ENCODE assay signal across 12 cellular contexts in genomic region chr18:74899554-74899953, GRCh38.
DNase-seq lines count a peak whose midpoint lies in the region; ATAC-seq, FAIRE-seq and TF ChIP-seq lines count a peak whose summit lies in the region.
"Had no signal": no experiment of that assay in that cellular context is flagged by ENCODE, and none has a peak within 500 bp of the region (broad histone marks: within the 10 kb centered on the region; RNA-seq: fewer than 3 reads in every experiment).

No MANE protein-coding gene starts in this region.

- H4K20me1 ChIP-seq in GM23338 (replicated peaks; ENCODE audit: insufficient read depth) (no peaks in the 10 kb centered on the region), H9 (ENCODE audit: control insufficient read depth, insufficient read depth, insufficient read length) (no peaks in the 10 kb centered on the region)

- no peaks in the 10 kb centered on the region for H3K36me3 ChIP-seq in GM23338 (ENCODE audit: insufficient read depth)

- H3K18ac ChIP-seq in H9 (ENCODE audit: insufficient read length, low read depth, low read length), result no peak overlapping the region

- no peak overlapping the region for H4K91ac ChIP-seq in H9 (ENCODE audit: insufficient read length, low read depth, low read length)

- H3K27ac Mint-ChIP-seq in GM23338 (peak overlapping the region; percentile 2; the same call in 1 of the 2 replicates), H9 (no peak overlapping the region; a peak in 1 of 7 replicates)
- no peak overlapping the region for H3K27ac Mint-ChIP-seq in CD4-positive, alpha-beta T cell

- no peaks in the 10 kb centered on the region for H3K9me2 ChIP-seq in GM23338 (ENCODE audit: insufficient read depth)

- H2AFZ ChIP-seq in GM23338 (no peak overlapping the region), H9 (ENCODE audit: low read length) (no peak overlapping the region)

- no peaks in the 10 kb centered on the region for H3K9me3 Mint-ChIP-seq in GM23338
- H3K9me3 Mint-ChIP-seq in CD4-positive, alpha-beta T cell, result no peaks in the 10 kb centered on the region
- no peaks in the 10 kb centered on the region for H3K9me3 Mint-ChIP-seq in H9

- H3K27me3 ChIP-seq in GM23338 (ENCODE audit: insufficient read depth), result no peaks in the 10 kb centered on the region
- H3K27me3 ChIP-seq in CD4-positive, alpha-beta T cell (ENCODE audit: control insufficient read depth, insufficient read depth, low read length), result no peaks in the 10 kb centered on the region
- no peaks in the 10 kb centered on the region for H3K27me3 ChIP-seq in H9 (ENCODE audit: insufficient read depth, low read length)

- no peak overlapping the region for H2BK5ac ChIP-seq in H9 (ENCODE audit: insufficient read length, low read length)

- no peaks in the 10 kb centered on the region for H3K23me2 ChIP-seq in H9 (ENCODE audit: insufficient read length, low read depth, low read length, poor library complexity, severe bottlenecking)

- POLR2A ChIA-PET in A549 (lab: Yijun Ruan, JAX), result no interaction called here
- POLR2A ChIA-PET in CD4-positive, alpha-beta T cell (lab: Charles Lee), result no interaction called here

- H3K4me1 Mint-ChIP-seq in GM23338, result peaks cover 14% of the 10 kb centered on the region
- peaks cover 6% of the 10 kb centered on the region for H3K4me1 Mint-ChIP-seq in CD4-positive, alpha-beta T cell (ENCODE audit: low read depth)
- peaks cover 13 to 14% of the 10 kb centered on the region in 2 experiments for H3K4me1 Mint-ChIP-seq in H9

- TF ChIP-seq RAD21 in A549 (conservative IDR thresholded peaks at IDR 0.05 in 1 of 2, IDR thresholded peaks at IDR 0.05 in 1 of 2), result no peak

- no peak for TF ChIP-seq POLR2A in A549 (IDR thresholded peaks at IDR 0.05; ENCODE audit: low read length)

- H4K5ac ChIP-seq in H9 (ENCODE audit: insufficient read length, low read depth, low read length), result no peak overlapping the region

- CTCF ChIA-PET in A549 (lab: Yijun Ruan, JAX), result no interaction called here
- CTCF ChIA-PET in CD4-positive, alpha-beta T cell (lab: Charles Lee), result no interaction called here

- H4K8ac ChIP-seq in H9 (replicated peaks; ENCODE audit: insufficient read length, low read depth, low read length), result no peak overlapping the region

- H2BK12ac ChIP-seq in H9 (ENCODE audit: insufficient read length, low read depth, low read length), result no peak overlapping the region

- H2BK120ac ChIP-seq in H9 (ENCODE audit: low read depth, low read length, poor library complexity, severe bottlenecking), result no peak overlapping the region

- no peak overlapping the region for H3K4me3 ChIP-seq in A549
- no peak overlapping the region for H3K4me3 ChIP-seq in GM23338
- no peak overlapping the region for H3K4me3 ChIP-seq in fibroblast of the aortic adventitia (ENCODE audit: low read depth, low read length)

- no peaks in the 10 kb centered on the region for H3K36me3 Mint-ChIP-seq in GM23338 (ENCODE audit: low read depth)
- H3K36me3 Mint-ChIP-seq in CD4-positive, alpha-beta T cell (ENCODE audit: low read depth), result peaks cover 21% of the 10 kb centered on the region
- no peaks in the 10 kb centered on the region for H3K36me3 Mint-ChIP-seq in H9 (ENCODE audit: insufficient read depth in 1 of 3, low read depth in 3 of 3)

- no peak overlapping the region for H2BK20ac ChIP-seq in H9 (ENCODE audit: low read depth, low read length, poor library complexity, severe bottlenecking)

- no peak for TF ChIP-seq CTCF in A549 (IDR thresholded peaks at IDR 0.05)
- no peak for TF ChIP-seq CTCF in GM23338 (conservative IDR thresholded peaks at IDR 0.05; ENCODE audit: low read depth in 2 of 2)
- no peak for TF ChIP-seq CTCF in fibroblast of the aortic adventitia (IDR thresholded peaks at IDR 0.05; ENCODE audit: insufficient read depth, low read length)
- no peak for TF ChIP-seq CTCF in CD4-positive, alpha-beta T cell (IDR thresholded peaks at IDR 0.05)
- no peak for TF ChIP-seq CTCF in H9 (conservative IDR thresholded peaks at IDR 0.05)

- peaks cover 18% of the 10 kb centered on the region for H3K4me1 ChIP-seq in A549
- no peaks in the 10 kb centered on the region for H3K4me1 ChIP-seq in GM23338 (ENCODE audit: insufficient read depth)
- no peaks in the 10 kb centered on the region; the same call in 1 of the 2 replicates for H3K4me1 ChIP-seq in H9 (ENCODE audit: insufficient read depth, low read length)

- no peak overlapping the region for H3K9ac ChIP-seq in H9 (ENCODE audit: extremely low read depth, insufficient read length, low read length)

- intact Hi-C loops in CD4-positive, alpha-beta T cell (cut with DNase I, micrococcal nuclease), result loop anchor here (5.0 to 10.0 kb wide), 5 partner anchors 175 to 1445 kb away; no protein-coding TSS in a partner anchor

- no peak overlapping the region for H3K56ac ChIP-seq in H9 (ENCODE audit: insufficient read length, low read depth, low read length)

- TF ChIP-seq EP300 in A549 (IDR thresholded peaks at IDR 0.05), result no peak

- WGBS in A549 (ENCODE audit: missing lambda C conversion rate), result 86% methylated on average over 5 of the region's 5 CpGs
- no CpG with 5 or more reads among the region's 5 CpGs for WGBS in H9 (ENCODE audit: extremely low coverage, insufficient read length, low lambda C conversion rate)

- 0 out of 3 replicates have a peak overlapping the region, but pooled peaks have one; percentile 13 for H3K4me2 ChIP-seq in A549
- H3K4me2 ChIP-seq in GM23338, result no peak overlapping the region
- no peak overlapping the region for H3K4me2 ChIP-seq in H9 (ENCODE audit: insufficient read depth, insufficient read length, low read length)

- ATAC-seq in A549, result no peak
- no peak for ATAC-seq in GM23338
- no peak for ATAC-seq in CD4-positive, alpha-beta T cell (ENCODE audit: poor library complexity)
- no peak for ATAC-seq in HG02623 (IDR thresholded peaks at IDR 0.05; ENCODE audit: unreplicated experiment)

- H2BK15ac ChIP-seq in H9 (ENCODE audit: low read depth, low read length), result no peak overlapping the region

- no peaks in the 10 kb centered on the region for H3F3A ChIP-seq in GM23338 (replicated peaks; ENCODE audit: low read depth)

- H3K79me2 ChIP-seq in GM23338 (replicated peaks; ENCODE audit: insufficient read depth) (no peaks in the 10 kb centered on the region), H9 (ENCODE audit: insufficient read depth, low read length) (no peaks in the 10 kb centered on the region)

- no peak overlapping the region for H3K4me3 Mint-ChIP-seq in GM23338
- no peak overlapping the region for H3K4me3 Mint-ChIP-seq in CD4-positive, alpha-beta T cell
- no peak overlapping the region for H3K4me3 Mint-ChIP-seq in H9

- H3K14ac ChIP-seq in H9 (ENCODE audit: insufficient read depth, low read length), result no peak overlapping the region

- H3K4ac ChIP-seq in H9 (ENCODE audit: low read depth, low read length), result no peak overlapping the region

- no peak overlapping the region for H3K27ac ChIP-seq in A549
- H3K27ac ChIP-seq in GM23338 (ENCODE audit: low read depth), result no peak overlapping the region
- H3K27ac ChIP-seq in CD4-positive, alpha-beta T cell (ENCODE audit: low read depth, low read length), result no peak overlapping the region
- H3K27ac ChIP-seq in H9 (ENCODE audit: insufficient read length, low read depth, low read length), result no peak overlapping the region
- H3K27ac ChIP-seq: RWPE1 had no signal

- H3K79me1 ChIP-seq in H9 (ENCODE audit: insufficient read depth, low read depth, low read length, poor library complexity, severe bottlenecking), result no peaks in the 10 kb centered on the region

- no peak for FAIRE-seq in A549 (lab: Jason Lieb, UNC)

- no peaks in the 10 kb centered on the region for H3K27me3 Mint-ChIP-seq in GM23338 (ENCODE audit: insufficient read depth, low read depth, poor library complexity)
- no peaks in the 10 kb centered on the region for H3K27me3 Mint-ChIP-seq in CD4-positive, alpha-beta T cell
- H3K27me3 Mint-ChIP-seq in H9 (ENCODE audit: low read depth), result no peaks in the 10 kb centered on the region

- no peak overlapping the region for H3T11ph ChIP-seq in H9 (ENCODE audit: low read length)

- DNase-seq in A549 (ENCODE audit: low read depth in 1 of 2, low spot score in 1 of 2) (no peak), GM23338 (ENCODE audit: low spot score) (no peak), NCI-H510A (lab: John Stamatoyannopoulos, UW) (peak; percentile 89), fibroblast of the aortic adventitia (ENCODE audit: low read depth) (peak; percentile 4), H9 (no peak)
- no peak for DNase-seq in CD4-positive, alpha-beta T cell
- DNase-seq in activated effector memory CD4-positive, alpha-beta T cell treated with anti-CD3 and anti-CD28 coated beads, Interleukin-2, amount 50 U/mL, for 16 hours, result no peak
- DNase-seq: activated T-cell treated with anti-CD3 and anti-CD28 coated beads, Interleukin-2, amount 50 U/mL, for 1 hour; nucleus accumbens; stimulated activated CD4-positive, alpha-beta T cell treated with anti-CD3 and anti-CD28 coated beads, Interleukin-1b, Interleukin-23, amount 100 ng/mL, for 48 hours had no signal

- no peak overlapping the region for H3K23ac ChIP-seq in H9 (ENCODE audit: insufficient read length, low read depth, low read length)

- no peaks in the 10 kb centered on the region for H3K9me3 ChIP-seq in A549
- no peaks in the 10 kb centered on the region for H3K9me3 ChIP-seq in CD4-positive, alpha-beta T cell (ENCODE audit: control insufficient read depth, low read length)
- no peaks in the 10 kb centered on the region for H3K9me3 ChIP-seq in H9 (ENCODE audit: control insufficient read depth, low read depth, low read length)

- no peak overlapping the region for H2AK5ac ChIP-seq in H9 (ENCODE audit: insufficient read length, low read length)

TF ChIP-seq in A549, 52 proteins besides CTCF, POLR2A, EP300 and RAD21:
- TF ChIP-seq CHD2 (IDR thresholded peaks at IDR 0.05; ENCODE audit: low read length, partially characterized antibody), result no peak
- no peak for TF ChIP-seq FOSL2 (IDR thresholded peaks at IDR 0.05)
- no peak for TF ChIP-seq FOSL2 (CRISPR knock-in tag; IDR thresholded peaks at IDR 0.05)
- TF ChIP-seq NR3C1 (IDR thresholded peaks at IDR 0.05), result no peak
- no peak for TF ChIP-seq MYC (IDR thresholded peaks at IDR 0.05; ENCODE audit: borderline replicate concordance, low read length)
- TF ChIP-seq, protein P1, sequence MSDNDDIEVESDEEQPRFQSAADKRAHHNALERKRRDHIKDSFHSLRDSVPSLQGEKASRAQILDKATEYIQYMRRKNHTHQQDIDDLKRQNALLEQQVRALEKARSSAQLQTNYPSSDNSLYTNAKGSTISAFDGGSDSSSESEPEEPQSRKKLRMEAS (IDR thresholded peaks at IDR 0.05), result no peak
- no peak for TF ChIP-seq FOSB (CRISPR knock-in tag; IDR thresholded peaks at IDR 0.05)

TF ChIP-seq in GM23338, 12 proteins besides CTCF, POLR2A, EP300 and RAD21 (continues in another document):
- TF ChIP-seq ZNF331 (CRISPR knock-in tag; IDR thresholded peaks at IDR 0.05; ENCODE audit: low read depth), result no peak
- TF ChIP-seq CREB1 (CRISPR knock-in tag; IDR thresholded peaks at IDR 0.05; ENCODE audit: low read depth), result no peak
- no peak for TF ChIP-seq ZNF114 (CRISPR knock-in tag; IDR thresholded peaks at IDR 0.05)

Comparison
In these comparisons a context has a peak if more than half of its experiments do, and no peak if none do; other contexts are left out.
1. DNase-seq: peak in NCI-H510A (single experiment) and fibroblast of the aortic adventitia (single experiment); none in A549 (0 of 2), GM23338 (single experiment), CD4-positive, alpha-beta T cell (0 of 10), H9 (single experiment) and activated effector memory CD4-positive, alpha-beta T cell treated with anti-CD3 and anti-CD28 coated beads, Interleukin-2, amount 50 U/mL, for 16 hours (single experiment).